In the genomic region with DNA sequence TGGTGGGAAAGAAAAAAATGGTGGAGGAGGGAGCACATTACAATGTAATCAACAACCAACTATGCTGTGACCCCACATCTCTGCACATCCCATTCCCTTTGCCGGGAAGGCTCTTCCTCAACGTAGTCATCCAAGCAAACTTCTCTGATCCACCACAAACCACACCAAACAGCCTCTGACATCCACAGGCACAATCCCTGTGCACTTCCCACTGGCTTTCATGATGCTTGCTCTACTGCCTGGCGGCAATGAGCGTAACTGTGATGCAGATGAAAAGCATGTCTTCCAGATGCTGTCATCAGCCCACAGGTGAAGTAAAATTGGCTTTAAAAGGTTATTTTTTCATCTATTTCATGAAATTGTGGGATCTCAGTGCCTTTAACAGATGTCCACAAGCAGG, we compare ENCODE assay signal across 1 cellular context.
TF ChIP-seq lines count a peak whose summit lies in the region.

No MANE protein-coding gene starts in this region.

TF ChIP-seq in GM23338, 12 proteins besides CTCF, POLR2A, EP300 and RAD21 (continued from another document):
- TF ChIP-seq, protein P1, sequence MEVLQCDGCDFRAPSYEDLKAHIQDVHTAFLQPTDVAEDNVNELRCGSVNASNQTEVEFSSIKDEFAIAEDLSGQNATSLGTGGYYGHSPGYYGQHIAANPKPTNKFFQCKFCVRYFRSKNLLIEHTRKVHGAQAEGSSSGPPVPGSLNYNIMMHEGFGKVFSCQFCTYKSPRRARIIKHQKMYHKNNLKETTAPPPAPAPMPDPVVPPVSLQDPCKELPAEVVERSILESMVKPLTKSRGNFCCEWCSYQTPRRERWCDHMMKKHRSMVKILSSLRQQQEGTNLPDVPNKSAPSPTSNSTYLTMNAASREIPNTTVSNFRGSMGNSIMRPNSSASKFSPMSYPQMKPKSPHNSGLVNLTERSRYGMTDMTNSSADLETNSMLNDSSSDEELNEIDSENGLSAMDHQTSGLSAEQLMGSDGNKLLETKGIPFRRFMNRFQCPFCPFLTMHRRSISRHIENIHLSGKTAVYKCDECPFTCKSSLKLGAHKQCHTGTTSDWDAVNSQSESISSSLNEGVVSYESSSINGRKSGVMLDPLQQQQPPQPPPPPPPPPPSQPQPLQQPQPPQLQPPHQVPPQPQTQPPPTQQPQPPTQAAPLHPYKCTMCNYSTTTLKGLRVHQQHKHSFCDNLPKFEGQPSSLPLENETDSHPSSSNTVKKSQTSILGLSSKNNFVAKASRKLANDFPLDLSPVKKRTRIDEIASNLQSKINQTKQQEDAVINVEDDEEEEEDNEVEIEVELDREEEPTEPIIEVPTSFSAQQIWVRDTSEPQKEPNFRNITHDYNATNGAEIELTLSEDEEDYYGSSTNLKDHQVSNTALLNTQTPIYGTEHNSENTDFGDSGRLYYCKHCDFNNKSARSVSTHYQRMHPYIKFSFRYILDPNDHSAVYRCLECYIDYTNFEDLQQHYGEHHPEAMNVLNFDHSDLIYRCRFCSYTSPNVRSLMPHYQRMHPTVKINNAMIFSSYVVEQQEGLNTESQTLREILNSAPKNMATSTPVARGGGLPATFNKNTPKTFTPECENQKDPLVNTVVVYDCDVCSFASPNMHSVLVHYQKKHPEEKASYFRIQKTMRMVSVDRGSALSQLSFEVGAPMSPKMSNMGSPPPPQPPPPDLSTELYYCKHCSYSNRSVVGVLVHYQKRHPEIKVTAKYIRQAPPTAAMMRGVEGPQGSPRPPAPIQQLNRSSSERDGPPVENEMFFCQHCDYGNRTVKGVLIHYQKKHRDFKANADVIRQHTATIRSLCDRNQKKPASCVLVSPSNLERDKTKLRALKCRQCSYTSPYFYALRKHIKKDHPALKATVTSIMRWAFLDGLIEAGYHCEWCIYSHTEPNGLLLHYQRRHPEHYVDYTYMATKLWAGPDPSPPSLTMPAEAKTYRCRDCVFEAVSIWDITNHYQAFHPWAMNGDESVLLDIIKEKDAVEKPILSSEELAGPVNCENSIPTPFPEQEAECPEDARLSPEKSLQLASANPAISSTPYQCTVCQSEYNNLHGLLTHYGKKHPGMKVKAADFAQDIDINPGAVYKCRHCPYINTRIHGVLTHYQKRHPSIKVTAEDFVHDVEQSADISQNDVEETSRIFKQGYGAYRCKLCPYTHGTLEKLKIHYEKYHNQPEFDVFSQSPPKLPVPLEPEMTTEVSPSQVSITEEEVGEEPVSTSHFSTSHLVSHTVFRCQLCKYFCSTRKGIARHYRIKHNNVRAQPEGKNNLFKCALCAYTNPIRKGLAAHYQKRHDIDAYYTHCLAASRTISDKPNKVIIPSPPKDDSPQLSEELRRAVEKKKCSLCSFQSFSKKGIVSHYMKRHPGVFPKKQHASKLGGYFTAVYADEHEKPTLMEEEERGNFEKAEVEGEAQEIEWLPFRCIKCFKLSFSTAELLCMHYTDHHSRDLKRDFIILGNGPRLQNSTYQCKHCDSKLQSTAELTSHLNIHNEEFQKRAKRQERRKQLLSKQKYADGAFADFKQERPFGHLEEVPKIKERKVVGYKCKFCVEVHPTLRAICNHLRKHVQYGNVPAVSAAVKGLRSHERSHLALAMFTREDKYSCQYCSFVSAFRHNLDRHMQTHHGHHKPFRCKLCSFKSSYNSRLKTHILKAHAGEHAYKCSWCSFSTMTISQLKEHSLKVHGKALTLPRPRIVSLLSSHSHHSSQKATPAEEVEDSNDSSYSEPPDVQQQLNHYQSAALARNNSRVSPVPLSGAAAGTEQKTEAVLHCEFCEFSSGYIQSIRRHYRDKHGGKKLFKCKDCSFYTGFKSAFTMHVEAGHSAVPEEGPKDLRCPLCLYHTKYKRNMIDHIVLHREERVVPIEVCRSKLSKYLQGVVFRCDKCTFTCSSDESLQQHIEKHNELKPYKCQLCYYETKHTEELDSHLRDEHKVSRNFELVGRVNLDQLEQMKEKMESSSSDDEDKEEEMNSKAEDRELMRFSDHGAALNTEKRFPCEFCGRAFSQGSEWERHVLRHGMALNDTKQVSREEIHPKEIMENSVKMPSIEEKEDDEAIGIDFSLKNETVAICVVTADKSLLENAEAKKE (CRISPR knock-in tag; IDR thresholded peaks at IDR 0.05), result no peak
- no peak for TF ChIP-seq ETS1 (IDR thresholded peaks at IDR 0.05)
